10 cellular contexts compared by ENCODE assay signal in genomic region chr3:108406063-108406660, GRCh38.
DNase-seq lines count a peak whose midpoint lies in the region; ATAC-seq, FAIRE-seq and TF ChIP-seq lines count a peak whose summit lies in the region.
"Had no signal": no experiment of that assay in that cellular context is flagged by ENCODE, and none has a peak within 500 bp of the region (broad histone marks: within the 10 kb centered on the region; RNA-seq: fewer than 3 reads in every experiment).

No MANE protein-coding gene starts in this region.

- no peaks in the 10 kb centered on the region for H3K36me3 ChIP-seq in astrocyte (ENCODE audit: insufficient read depth, low read length)

- no peaks in the 10 kb centered on the region for H3K36me3 Mint-ChIP-seq in astrocyte (ENCODE audit: low read depth, unreplicated experiment)
- no peaks in the 10 kb centered on the region for H3K36me3 Mint-ChIP-seq in HFFc6 (ENCODE audit: low read depth)
- H3K36me3 Mint-ChIP-seq: CD8-positive, alpha-beta memory T cell had no signal

- no peaks in the 10 kb centered on the region for H4K20me1 ChIP-seq in astrocyte (ENCODE audit: insufficient read depth, low read length)

- H3K9ac ChIP-seq in astrocyte (ENCODE audit: low read length): no peak overlapping the region

- H3K9me3 ChIP-seq in astrocyte (ENCODE audit: insufficient read depth, low read depth, low read length): peaks cover 3% of the 10 kb centered on the region

- H3K27me3 Mint-ChIP-seq in astrocyte (ENCODE audit: low read depth, unreplicated experiment) (no peaks in the 10 kb centered on the region), HFFc6 (ENCODE audit: insufficient read depth) (peaks cover 2% of the 10 kb centered on the region; the same call in 1 of the 2 replicates)
- H3K27me3 Mint-ChIP-seq: CD8-positive, alpha-beta memory T cell had no signal

- H3K27ac Mint-ChIP-seq in astrocyte (ENCODE audit: unreplicated experiment) (peak overlapping the region; percentile 82), HFFc6 (no peak overlapping the region)
- H3K27ac Mint-ChIP-seq: CD8-positive, alpha-beta memory T cell had no signal

- TF ChIP-seq CTCF in HL-60 (IDR thresholded peaks at IDR 0.05; ENCODE audit: insufficient read depth, low read length) (no peak), astrocyte (IDR thresholded peaks at IDR 0.05; ENCODE audit: insufficient read depth, low read depth, low read length) (no peak), HFFc6 (IDR thresholded peaks at IDR 0.05) (no peak)

- H3K27ac ChIP-seq in HL-60 (replicated peaks) (peak overlapping the region; percentile 52), astrocyte (ENCODE audit: low read depth, low read length) (no peak overlapping the region)

- DNase-seq in CD1c-positive myeloid dendritic cell (ENCODE audit: extremely low spot score) (peak; percentile 13), HL-60 (ENCODE audit: low read depth in 1 of 2, low spot score in 1 of 2) (peak; percentile 66 to 79), astrocyte (ENCODE audit: low read depth) (no peak), 8988T (no peak), NCI-H128 (lab: John Stamatoyannopoulos, UW; ENCODE audit: unreplicated experiment) (no peak), HFFc6 (no peak)
- DNase-seq: CD8-positive, alpha-beta memory T cell; stimulated activated CD4-positive, alpha-beta T cell treated with anti-CD3 and anti-CD28 coated beads, Interleukin-1b, Interleukin-23, amount 100 ng/mL, for 48 hours had no signal

- H3K9me3 Mint-ChIP-seq in astrocyte (ENCODE audit: unreplicated experiment): no peaks in the 10 kb centered on the region
- no peaks in the 10 kb centered on the region for H3K9me3 Mint-ChIP-seq in HFFc6
- H3K9me3 Mint-ChIP-seq: CD8-positive, alpha-beta memory T cell had no signal

- no peaks in the 10 kb centered on the region for H3K27me3 ChIP-seq in HL-60 (ENCODE audit: insufficient read depth, poor library complexity, severe bottlenecking)
- no peaks in the 10 kb centered on the region for H3K27me3 ChIP-seq in astrocyte (ENCODE audit: insufficient read depth, low read length)

- peaks cover 8% of the 10 kb centered on the region for H3K4me1 ChIP-seq in astrocyte (ENCODE audit: insufficient read depth, low read length)

- H3K4me1 Mint-ChIP-seq in astrocyte (ENCODE audit: low read depth, unreplicated experiment) (peaks cover 27% of the 10 kb centered on the region), HFFc6 (ENCODE audit: low read depth) (peaks cover 41% of the 10 kb centered on the region)

- H3K4me2 ChIP-seq in astrocyte (ENCODE audit: low read length): no peak overlapping the region

- H2AFZ ChIP-seq in astrocyte (ENCODE audit: low read depth, low read length): no peak overlapping the region

- no peak overlapping the region for H3K4me3 Mint-ChIP-seq in astrocyte (ENCODE audit: unreplicated experiment)
- H3K4me3 Mint-ChIP-seq in HFFc6: no peak overlapping the region
- H3K4me3 Mint-ChIP-seq: CD8-positive, alpha-beta memory T cell had no signal

- peak; percentile 25 for ATAC-seq in GM19455 (IDR thresholded peaks at IDR 0.05; ENCODE audit: unreplicated experiment)
- no peak for ATAC-seq in HG02571 (IDR thresholded peaks at IDR 0.05; ENCODE audit: unreplicated experiment)

- H3K79me2 ChIP-seq in astrocyte (ENCODE audit: insufficient read depth, low read length): no peaks in the 10 kb centered on the region

- H3K4me3 ChIP-seq in HL-60 (replicated peaks; ENCODE audit: insufficient read depth, low read length) (no peak overlapping the region), astrocyte (ENCODE audit: insufficient read depth, low read depth, low read length) (no peak overlapping the region)

- FAIRE-seq in astrocyte (lab: Jason Lieb, UNC): no peak

Comparison
In these comparisons a context has a peak if more than half of its experiments do, and no peak if none do; other contexts are left out.
1. DNase-seq: peak in CD1c-positive myeloid dendritic cell (single experiment) and HL-60 (2 of 2); none in astrocyte (single experiment), 8988T (single experiment), NCI-H128 (single experiment) and HFFc6 (single experiment).